In genomic region chr12:103884316-103884715, GRCh38 we compare ENCODE assay signal across 9 cellular contexts. TPM values are rescaled to one million over a fixed set of nuclear protein-coding genes. Genes with fewer than 3 reads are reported as not detected.
DNase-seq lines count a peak whose midpoint lies in the region; ATAC-seq and TF ChIP-seq lines count a peak whose summit lies in the region.
"Had no signal": no experiment of that assay in that cellular context is flagged by ENCODE, and none has a peak within 500 bp of the region (broad histone marks: within the 10 kb centered on the region; RNA-seq: fewer than 3 reads in every experiment).

No MANE protein-coding gene starts in this region.

- H3K27me3 ChIP-seq in SK-N-SH (ENCODE audit: insufficient read depth) (no peaks in the 10 kb centered on the region), upper lobe of left lung (no peaks in the 10 kb centered on the region)
- H3K27me3 ChIP-seq: ovary had no signal

- H3K36me3 ChIP-seq in HEK293 (ENCODE audit: control insufficient read depth in 2 of 2, insufficient read depth in 1 of 2, low read length in 2 of 2) (no peaks in the 10 kb centered on the region), SK-N-SH (replicated peaks in 1 of 2; ENCODE audit: control insufficient read depth in 1 of 2, insufficient read depth in 2 of 2, low read length in 1 of 2) (no peaks in the 10 kb centered on the region), upper lobe of left lung (no peaks in the 10 kb centered on the region)
- H3K36me3 ChIP-seq: ovary had no signal

- POLR2A ChIA-PET in HEK293 (lab: Yijun Ruan, JAX) (no interaction called here), SK-N-SH (lab: Yijun Ruan, JAX) (no interaction called here)

- no peak overlapping the region for H3K4me2 ChIP-seq in SK-N-SH

- H2AFZ ChIP-seq in SK-N-SH (ENCODE audit: low read depth): no peak overlapping the region

- no peak for TF ChIP-seq POLR2A in upper lobe of left lung (IDR thresholded peaks at IDR 0.05)
- TF ChIP-seq POLR2A in GM18505 (IDR thresholded peaks at IDR 0.05; ENCODE audit: borderline replicate concordance, extremely low read depth, insufficient read depth, insufficient read length): no peak

- no peaks in the 10 kb centered on the region for H3K9me2 ChIP-seq in SK-N-SH

- no peak overlapping the region for H3K4me3 ChIP-seq in HEK293 (ENCODE audit: low read depth, low read length)
- no peak overlapping the region for H3K4me3 ChIP-seq in SK-N-SH (ENCODE audit: low read depth in 2 of 2, low read length in 1 of 2)
- H3K4me3 ChIP-seq in upper lobe of left lung: no peak overlapping the region
- H3K4me3 ChIP-seq: ovary had no signal

- H3K4me1 ChIP-seq in HEK293 (ENCODE audit: control insufficient read depth, insufficient read depth, low read length) (peaks cover 9% of the 10 kb centered on the region), SK-N-SH (ENCODE audit: control insufficient read depth in 1 of 2, insufficient read depth in 2 of 2, low read depth in 1 of 2, low read length in 1 of 2) (peaks cover 0 to 9% of the 10 kb centered on the region in 2 experiments; a peak in 2 of 4 replicates), upper lobe of left lung (no peaks in the 10 kb centered on the region)

- H3K9me3 ChIP-seq in HEK293 (ENCODE audit: control insufficient read depth, insufficient read depth, low read depth, low read length) (no peaks in the 10 kb centered on the region), SK-N-SH (no peaks in the 10 kb centered on the region), upper lobe of left lung (no peaks in the 10 kb centered on the region)
- H3K9me3 ChIP-seq: ovary had no signal

- H3K27ac ChIP-seq in HEK293 (ENCODE audit: extremely low read depth, low read depth, low read length) (no peak overlapping the region), SK-N-SH (ENCODE audit: low read depth in 2 of 2, low read length in 1 of 2) (0 out of 4 replicates have a peak overlapping the region, but pooled peaks of 1 of the 2 experiments have one; percentile 3), upper lobe of left lung (no peak overlapping the region)
- H3K27ac ChIP-seq: ovary had no signal

- H3F3A ChIP-seq in SK-N-SH (replicated peaks; ENCODE audit: insufficient read depth): no peaks in the 10 kb centered on the region

- no peaks in the 10 kb centered on the region for H4K20me1 ChIP-seq in SK-N-SH (ENCODE audit: insufficient read depth)

- no peaks in the 10 kb centered on the region for H3K79me2 ChIP-seq in SK-N-SH (ENCODE audit: insufficient read depth)

- DNase-seq in D341Med (ENCODE audit: low spot score): peak; percentile 48
- peak; percentile 51 for DNase-seq in SK-N-SH
- peak; percentile 13 for DNase-seq in effector CD4-positive, alpha-beta T cell
- peak; percentile 28 for DNase-seq in pons (ENCODE audit: low spot score)
- no peak for DNase-seq in upper lobe of left lung

- TF ChIP-seq RAD21 in SK-N-SH (IDR thresholded peaks at IDR 0.05; ENCODE audit: low read length): peak; percentile 84

- TF ChIP-seq CTCF in HEK293 (tag by site-specific recombination; IDR thresholded peaks at IDR 0.05): peak; percentile 19; the same call in 1 of the 2 replicates
- TF ChIP-seq CTCF in SK-N-SH (IDR thresholded peaks at IDR 0.05): peak; percentile 62
- TF ChIP-seq CTCF in upper lobe of left lung (IDR thresholded peaks at IDR 0.05): peak in 2 of 6 experiments; percentile 30 to 37

- WGBS in SK-N-SH (ENCODE audit: low lambda C conversion rate): 36% methylated on average over 4 of the region's 4 CpGs
- 24 to 31% methylated on average over 4 of the region's 4 CpGs for WGBS in upper lobe of left lung, 2 donors

- ATAC-seq in upper lobe of left lung (ENCODE audit: low FRiP score in 2 of 2) (no peak), GM18505 (IDR thresholded peaks at IDR 0.05; ENCODE audit: unreplicated experiment) (no peak), HG03571 (IDR thresholded peaks at IDR 0.05; ENCODE audit: unreplicated experiment) (no peak)

- no peak overlapping the region for H3K9ac ChIP-seq in SK-N-SH

- CTCF ChIA-PET in HEK293 (lab: Yijun Ruan, JAX) (interaction anchor here (0.6 to 1.7 kb wide), 7 partner anchors 8 to 442 kb away, joined by 3 to 9 read pairs (median 4); partner anchors contain the start of gene HSP90B1), SK-N-SH (lab: Yijun Ruan, JAX) (interaction anchor here (0.6 to 2.8 kb wide), 12 partner anchors 13 to 487 kb away, joined by 3 to 25 read pairs (median 3); partner anchors contain the start of gene TDG)

- TF ChIP-seq EP300 in SK-N-SH (IDR thresholded peaks at IDR 0.05; ENCODE audit: borderline replicate concordance in 1 of 2, low read depth in 1 of 2, low read length in 1 of 2) (peak in 1 of 2 experiments; percentile 33; a peak in 1 of 4 replicates), upper lobe of left lung (IDR thresholded peaks at IDR 0.05) (no peak)

TF ChIP-seq in HEK293, 187 proteins besides CTCF, POLR2A, EP300 and RAD21:
- TF ChIP-seq ZNF654 (tag by site-specific recombination; IDR thresholded peaks at IDR 0.05; ENCODE audit: low read depth) (peak; percentile 62), AEBP2 (tag by site-specific recombination; IDR thresholded peaks at IDR 0.05; ENCODE audit: borderline replicate concordance) (no peak)

TF ChIP-seq in SK-N-SH, 30 proteins besides CTCF, POLR2A, EP300 and RAD21:
- peak; percentile 53 for TF ChIP-seq SMC3 (IDR thresholded peaks at IDR 0.05; ENCODE audit: low read depth, low read length)
- TF ChIP-seq CHD2 (IDR thresholded peaks at IDR 0.05; ENCODE audit: low read length, partially characterized antibody): peak; percentile 12
- no peak for TF ChIP-seq FOSL2 (IDR thresholded peaks at IDR 0.05; ENCODE audit: borderline replicate concordance, low read depth)
- TF ChIP-seq MXI1 (IDR thresholded peaks at IDR 0.05; ENCODE audit: low read depth, low read length): peak; percentile 59; the same call in 1 of the 2 replicates

RNA-seq across cellular contexts. Expression of gene NT5DC3, which starts 43.3 kb away (rescaled TPM):
- polyA plus RNA-seq in SK-N-SH (2012; rRNA removed): 11.0 and 12.5 TPM in 2 replicates
- polyA plus RNA-seq in SK-N-SH (2012; cell fraction: cytosol; rRNA removed): 11.2 and 11.3 TPM in 2 replicates
- polyA plus RNA-seq in SK-N-SH (2012; cell fraction: nucleus; rRNA removed): 20.5 and 29.5 TPM in 2 replicates
- 10 to 100 TPM in 1 of 6 donors, 1 to 10 TPM in 5; 3.8 to 29.3 (median 7.3) TPM for total RNA-seq in upper lobe of left lung

RNA-seq across cellular contexts. Expression of gene HSP90B1, which starts 45.9 kb away (rescaled TPM):
- 420 and 482 TPM in 2 replicates for polyA plus RNA-seq in SK-N-SH (2012; rRNA removed)
- 567 and 850 TPM in 2 replicates for polyA plus RNA-seq in SK-N-SH (2012; cell fraction: cytosol; rRNA removed)
- polyA plus RNA-seq in SK-N-SH (2012; cell fraction: nucleus; rRNA removed): 246 and 538 TPM in 2 replicates
- 100 to 1,000 TPM; 164 to 743 (median 287) TPM for total RNA-seq in upper lobe of left lung

Comparison
In these comparisons a context has a peak if more than half of its experiments do, and no peak if none do; other contexts are left out.
1. DNase-seq: peak in D341Med (single experiment), SK-N-SH (single experiment), effector CD4-positive, alpha-beta T cell (single experiment) and pons (single experiment); none in upper lobe of left lung (0 of 2).